Comparison of ENCODE assay signal across 1 cellular context in genomic region chr1:156599811-156600210, GRCh38.
TF ChIP-seq lines count a peak whose summit lies in the region.

No MANE protein-coding gene starts in this region.

TF ChIP-seq in GM23338, 12 proteins besides CTCF, POLR2A, EP300 and RAD21 (continued from another document):
- no peak for TF ChIP-seq EZH2phosphoT487 (IDR thresholded peaks at IDR 0.05; ENCODE audit: unreplicated experiment)
- TF ChIP-seq ZNF331 (CRISPR knock-in tag; IDR thresholded peaks at IDR 0.05; ENCODE audit: low read depth), result no peak
TF ChIP-seq in GM23338: peak in this region for 0.
